Comparison of ENCODE assay signal across 3 cellular contexts in the genomic region with DNA sequence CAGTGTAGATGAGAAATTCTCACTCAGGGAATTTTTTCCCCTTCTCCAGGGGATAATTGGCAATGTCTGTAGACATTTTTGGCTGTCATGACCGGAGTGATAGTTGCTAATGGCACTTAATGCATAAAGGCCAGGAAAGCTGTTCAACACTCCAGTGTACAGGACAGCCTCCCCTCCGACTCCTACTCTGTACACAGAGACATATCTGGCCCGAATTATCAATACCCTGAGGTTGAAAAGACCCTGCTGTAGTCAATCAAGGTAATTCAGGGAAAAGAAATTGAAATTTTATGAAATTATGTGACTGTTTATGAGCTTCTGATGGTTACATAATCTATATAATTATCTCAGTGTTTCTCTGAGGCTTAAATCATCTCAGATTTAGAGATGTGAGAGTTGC.
"Had no signal": no experiment of that assay in that cellular context is flagged by ENCODE, and none has a peak within 500 bp of the region (broad histone marks: within the 10 kb centered on the region; RNA-seq: fewer than 3 reads in every experiment).

No MANE protein-coding gene starts in this region.

- ATAC-seq: GM12878 had no signal

- DNase-seq: GDM1, GF-D8 had no signal

- H3K4me3 ChIP-seq: GM12878 had no signal
